3 cellular contexts compared by ENCODE assay signal in the genomic region with DNA sequence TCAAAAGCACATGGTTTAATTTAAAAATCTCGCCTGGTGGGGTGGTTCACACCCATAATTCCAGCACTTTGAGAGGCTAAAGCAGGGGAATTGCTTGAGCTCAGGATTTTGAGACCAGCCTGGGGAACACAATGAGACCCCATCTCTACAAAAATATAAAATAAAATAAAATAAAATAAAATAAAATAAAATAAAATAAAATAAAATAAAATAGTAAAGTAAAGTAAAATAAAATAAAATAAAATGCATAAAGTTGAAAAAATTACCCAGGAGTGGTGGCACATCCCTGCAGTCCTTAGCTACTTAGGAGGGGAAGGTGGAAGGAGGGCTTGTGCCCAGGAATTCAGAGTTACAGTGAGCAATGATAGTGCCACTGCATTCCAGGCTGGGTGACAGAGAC.
"Had no signal": no experiment of that assay in that cellular context is flagged by ENCODE, and none has a peak within 500 bp of the region (broad histone marks: within the 10 kb centered on the region; RNA-seq: fewer than 3 reads in every experiment).

No MANE protein-coding gene starts in this region.

- ATAC-seq: GM12878 had no signal

- DNase-seq: GDM1, GF-D8 had no signal

- H3K4me3 ChIP-seq: GM12878 had no signal
